ENCODE assay signal across 2 cellular contexts in the genomic region with DNA sequence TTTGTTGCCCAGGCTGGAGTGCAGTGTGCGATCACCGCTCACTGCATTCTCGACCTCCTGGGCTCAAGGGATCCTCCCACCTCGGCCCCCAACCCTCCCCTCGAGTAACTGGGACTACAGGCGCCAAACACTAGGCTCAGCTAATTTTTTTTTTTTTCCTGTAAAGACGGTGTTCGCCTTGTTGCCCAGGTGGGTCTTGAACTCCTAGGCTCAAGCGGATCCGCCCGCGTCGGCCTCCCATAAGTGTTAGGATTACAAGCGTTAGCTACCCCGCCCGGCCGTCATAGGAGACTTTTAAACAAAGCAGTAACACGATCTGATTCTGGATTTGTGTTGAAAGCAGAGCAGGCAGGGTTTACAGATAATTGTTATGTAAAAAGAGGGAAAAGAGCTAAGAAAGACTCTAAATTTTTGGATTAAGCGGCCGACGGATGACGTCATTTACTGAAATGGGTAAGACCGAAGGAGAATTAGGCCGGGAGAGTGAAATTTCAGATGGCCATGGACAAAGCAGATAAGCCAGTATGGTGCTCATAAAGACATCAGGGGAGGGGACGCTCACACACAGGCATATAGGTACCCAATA.
A peak's percentile ranks its signal among the peaks of the same experiment; 100 is the strongest.
TF ChIP-seq lines count a peak whose summit lies in the region.

No MANE protein-coding gene starts in this region.

TF ChIP-seq in IMR-90, 13 proteins besides CTCF, POLR2A, EP300 and RAD21 (continued from another document):
- no peak for TF ChIP-seq RCOR1 (IDR thresholded peaks at IDR 0.05; ENCODE audit: insufficient replicate concordance, low read length)
- TF ChIP-seq, protein P1, sequence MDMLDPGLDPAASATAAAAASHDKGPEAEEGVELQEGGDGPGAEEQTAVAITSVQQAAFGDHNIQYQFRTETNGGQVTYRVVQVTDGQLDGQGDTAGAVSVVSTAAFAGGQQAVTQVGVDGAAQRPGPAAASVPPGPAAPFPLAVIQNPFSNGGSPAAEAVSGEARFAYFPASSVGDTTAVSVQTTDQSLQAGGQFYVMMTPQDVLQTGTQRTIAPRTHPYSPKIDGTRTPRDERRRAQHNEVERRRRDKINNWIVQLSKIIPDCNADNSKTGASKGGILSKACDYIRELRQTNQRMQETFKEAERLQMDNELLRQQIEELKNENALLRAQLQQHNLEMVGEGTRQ (IDR thresholded peaks at IDR 0.05; ENCODE audit: low read depth, low read length) = no peak

TF ChIP-seq in SK-N-SH treated with all-trans-retinoic acid at 6 μM for 48 hours, 23 proteins besides CTCF, POLR2A, EP300 and RAD21 (continued from another document):
- TF ChIP-seq, protein P2, sequence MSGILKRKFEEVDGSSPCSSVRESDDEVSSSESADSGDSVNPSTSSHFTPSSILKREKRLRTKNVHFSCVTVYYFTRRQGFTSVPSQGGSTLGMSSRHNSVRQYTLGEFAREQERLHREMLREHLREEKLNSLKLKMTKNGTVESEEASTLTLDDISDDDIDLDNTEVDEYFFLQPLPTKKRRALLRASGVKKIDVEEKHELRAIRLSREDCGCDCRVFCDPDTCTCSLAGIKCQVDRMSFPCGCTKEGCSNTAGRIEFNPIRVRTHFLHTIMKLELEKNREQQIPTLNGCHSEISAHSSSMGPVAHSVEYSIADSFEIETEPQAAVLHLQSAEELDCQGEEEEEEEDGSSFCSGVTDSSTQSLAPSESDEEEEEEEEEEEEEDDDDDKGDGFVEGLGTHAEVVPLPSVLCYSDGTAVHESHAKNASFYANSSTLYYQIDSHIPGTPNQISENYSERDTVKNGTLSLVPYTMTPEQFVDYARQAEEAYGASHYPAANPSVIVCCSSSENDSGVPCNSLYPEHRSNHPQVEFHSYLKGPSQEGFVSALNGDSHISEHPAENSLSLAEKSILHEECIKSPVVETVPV (CRISPR knock-in tag; IDR thresholded peaks at IDR 0.05) = 0 out of 2 replicates have a peak, but pooled peaks have one; percentile 45
- TF ChIP-seq ESRRG (CRISPR knock-in tag; IDR thresholded peaks at IDR 0.05) (no peak; the same call in 1 of the 2 replicates), ZNF70 (CRISPR knock-in tag; IDR thresholded peaks at IDR 0.05) (0 out of 2 replicates have a peak, but pooled peaks have one; percentile 63), ISL1 (CRISPR knock-in tag; IDR thresholded peaks at IDR 0.05) (no peak), ZNF565 (CRISPR knock-in tag; conservative IDR thresholded peaks at IDR 0.05; ENCODE audit: low read depth) (peak; percentile 87), PPARA (CRISPR knock-in tag; IDR thresholded peaks at IDR 0.05; ENCODE audit: borderline replicate concordance) (peak; percentile 94), TOX (CRISPR knock-in tag; IDR thresholded peaks at IDR 0.05; ENCODE audit: borderline replicate concordance) (no peak), SNAI2 (CRISPR knock-in tag; IDR thresholded peaks at IDR 0.05) (peak; percentile 87; the same call in 1 of the 2 replicates), TCF4 (CRISPR knock-in tag; IDR thresholded peaks at IDR 0.05; ENCODE audit: borderline replicate concordance) (no peak), OSR1 (CRISPR knock-in tag; IDR thresholded peaks at IDR 0.05) (no peak), BACH2 (CRISPR knock-in tag; IDR thresholded peaks at IDR 0.05; ENCODE audit: borderline replicate concordance) (peak; percentile 84)
- TF ChIP-seq, protein P3, sequence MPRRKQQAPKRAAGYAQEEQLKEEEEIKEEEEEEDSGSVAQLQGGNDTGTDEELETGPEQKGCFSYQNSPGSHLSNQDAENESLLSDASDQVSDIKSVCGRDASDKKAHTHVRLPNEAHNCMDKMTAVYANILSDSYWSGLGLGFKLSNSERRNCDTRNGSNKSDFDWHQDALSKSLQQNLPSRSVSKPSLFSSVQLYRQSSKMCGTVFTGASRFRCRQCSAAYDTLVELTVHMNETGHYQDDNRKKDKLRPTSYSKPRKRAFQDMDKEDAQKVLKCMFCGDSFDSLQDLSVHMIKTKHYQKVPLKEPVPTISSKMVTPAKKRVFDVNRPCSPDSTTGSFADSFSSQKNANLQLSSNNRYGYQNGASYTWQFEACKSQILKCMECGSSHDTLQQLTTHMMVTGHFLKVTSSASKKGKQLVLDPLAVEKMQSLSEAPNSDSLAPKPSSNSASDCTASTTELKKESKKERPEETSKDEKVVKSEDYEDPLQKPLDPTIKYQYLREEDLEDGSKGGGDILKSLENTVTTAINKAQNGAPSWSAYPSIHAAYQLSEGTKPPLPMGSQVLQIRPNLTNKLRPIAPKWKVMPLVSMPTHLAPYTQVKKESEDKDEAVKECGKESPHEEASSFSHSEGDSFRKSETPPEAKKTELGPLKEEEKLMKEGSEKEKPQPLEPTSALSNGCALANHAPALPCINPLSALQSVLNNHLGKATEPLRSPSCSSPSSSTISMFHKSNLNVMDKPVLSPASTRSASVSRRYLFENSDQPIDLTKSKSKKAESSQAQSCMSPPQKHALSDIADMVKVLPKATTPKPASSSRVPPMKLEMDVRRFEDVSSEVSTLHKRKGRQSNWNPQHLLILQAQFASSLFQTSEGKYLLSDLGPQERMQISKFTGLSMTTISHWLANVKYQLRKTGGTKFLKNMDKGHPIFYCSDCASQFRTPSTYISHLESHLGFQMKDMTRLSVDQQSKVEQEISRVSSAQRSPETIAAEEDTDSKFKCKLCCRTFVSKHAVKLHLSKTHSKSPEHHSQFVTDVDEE (CRISPR knock-in tag; IDR thresholded peaks at IDR 0.05) = peak; percentile 62; the same call in 1 of the 2 replicates
- TF ChIP-seq, protein P4, sequence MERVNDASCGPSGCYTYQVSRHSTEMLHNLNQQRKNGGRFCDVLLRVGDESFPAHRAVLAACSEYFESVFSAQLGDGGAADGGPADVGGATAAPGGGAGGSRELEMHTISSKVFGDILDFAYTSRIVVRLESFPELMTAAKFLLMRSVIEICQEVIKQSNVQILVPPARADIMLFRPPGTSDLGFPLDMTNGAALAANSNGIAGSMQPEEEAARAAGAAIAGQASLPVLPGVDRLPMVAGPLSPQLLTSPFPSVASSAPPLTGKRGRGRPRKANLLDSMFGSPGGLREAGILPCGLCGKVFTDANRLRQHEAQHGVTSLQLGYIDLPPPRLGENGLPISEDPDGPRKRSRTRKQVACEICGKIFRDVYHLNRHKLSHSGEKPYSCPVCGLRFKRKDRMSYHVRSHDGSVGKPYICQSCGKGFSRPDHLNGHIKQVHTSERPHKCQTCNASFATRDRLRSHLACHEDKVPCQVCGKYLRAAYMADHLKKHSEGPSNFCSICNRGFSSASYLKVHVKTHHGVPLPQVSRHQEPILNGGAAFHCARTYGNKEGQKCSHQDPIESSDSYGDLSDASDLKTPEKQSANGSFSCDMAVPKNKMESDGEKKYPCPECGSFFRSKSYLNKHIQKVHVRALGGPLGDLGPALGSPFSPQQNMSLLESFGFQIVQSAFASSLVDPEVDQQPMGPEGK (CRISPR knock-in tag; IDR thresholded peaks at IDR 0.05; ENCODE audit: borderline replicate concordance) = no peak
- TF ChIP-seq, protein P5, sequence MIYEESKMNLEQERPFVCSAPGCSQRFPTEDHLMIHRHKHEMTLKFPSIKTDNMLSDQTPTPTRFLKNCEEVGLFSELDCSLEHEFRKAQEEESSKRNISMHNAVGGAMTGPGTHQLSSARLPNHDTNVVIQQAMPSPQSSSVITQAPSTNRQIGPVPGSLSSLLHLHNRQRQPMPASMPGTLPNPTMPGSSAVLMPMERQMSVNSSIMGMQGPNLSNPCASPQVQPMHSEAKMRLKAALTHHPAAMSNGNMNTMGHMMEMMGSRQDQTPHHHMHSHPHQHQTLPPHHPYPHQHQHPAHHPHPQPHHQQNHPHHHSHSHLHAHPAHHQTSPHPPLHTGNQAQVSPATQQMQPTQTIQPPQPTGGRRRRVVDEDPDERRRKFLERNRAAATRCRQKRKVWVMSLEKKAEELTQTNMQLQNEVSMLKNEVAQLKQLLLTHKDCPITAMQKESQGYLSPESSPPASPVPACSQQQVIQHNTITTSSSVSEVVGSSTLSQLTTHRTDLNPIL (CRISPR knock-in tag; IDR thresholded peaks at IDR 0.05; ENCODE audit: low read depth) = peak; percentile 93
